In the genomic region with DNA sequence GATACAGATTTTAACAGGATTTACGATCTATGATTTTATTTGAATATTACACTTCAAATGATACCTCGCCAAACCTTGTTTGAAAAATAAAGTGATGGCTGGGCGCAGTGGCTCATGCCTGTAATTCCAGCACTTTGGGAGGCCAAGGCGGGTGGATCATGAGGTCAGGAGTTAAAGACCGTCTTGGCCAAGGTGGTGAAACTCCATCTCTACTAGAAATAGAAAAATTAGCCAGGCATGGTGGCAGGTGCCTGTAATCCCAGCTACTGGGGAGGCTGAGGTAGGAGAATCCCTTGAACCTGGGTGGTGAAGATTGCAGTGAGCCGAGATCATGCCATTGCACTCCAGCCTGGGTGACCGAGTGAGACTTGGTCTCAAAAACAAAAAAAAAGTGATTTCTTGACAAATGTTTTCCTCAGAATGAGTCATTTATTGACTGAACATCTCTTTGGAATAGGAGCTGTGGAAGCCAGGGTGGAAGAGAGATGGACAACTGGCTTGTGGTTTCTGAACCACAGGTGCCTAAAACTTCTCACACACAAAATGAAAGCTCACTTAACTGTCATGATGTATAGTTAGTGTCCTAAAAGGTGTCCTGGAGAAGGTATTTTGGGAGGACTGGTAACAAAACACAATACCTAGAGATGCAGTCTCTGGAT, we compare ENCODE assay signal across 2 cellular contexts.
TF ChIP-seq lines count a peak whose summit lies in the region.

No MANE protein-coding gene starts in this region.

TF ChIP-seq in A549, 52 proteins besides CTCF, POLR2A, EP300 and RAD21:
- no peak for TF ChIP-seq ESRRA (IDR thresholded peaks at IDR 0.05; ENCODE audit: borderline replicate concordance, low read length)
- TF ChIP-seq, protein P1, sequence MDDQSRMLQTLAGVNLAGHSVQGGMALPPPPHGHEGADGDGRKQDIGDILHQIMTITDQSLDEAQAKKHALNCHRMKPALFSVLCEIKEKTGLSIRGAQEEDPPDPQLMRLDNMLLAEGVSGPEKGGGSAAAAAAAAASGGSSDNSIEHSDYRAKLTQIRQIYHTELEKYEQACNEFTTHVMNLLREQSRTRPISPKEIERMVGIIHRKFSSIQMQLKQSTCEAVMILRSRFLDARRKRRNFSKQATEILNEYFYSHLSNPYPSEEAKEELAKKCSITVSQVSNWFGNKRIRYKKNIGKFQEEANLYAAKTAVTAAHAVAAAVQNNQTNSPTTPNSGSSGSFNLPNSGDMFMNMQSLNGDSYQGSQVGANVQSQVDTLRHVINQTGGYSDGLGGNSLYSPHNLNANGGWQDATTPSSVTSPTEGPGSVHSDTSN (IDR thresholded peaks at IDR 0.05), result no peak
- no peak for TF ChIP-seq FOSL2 (IDR thresholded peaks at IDR 0.05)
- TF ChIP-seq FOSL2 (CRISPR knock-in tag; IDR thresholded peaks at IDR 0.05), result no peak
- no peak for TF ChIP-seq ZC3H11A (IDR thresholded peaks at IDR 0.05)

TF ChIP-seq in HepG2, 621 proteins besides CTCF, POLR2A, EP300 and RAD21:
- TF ChIP-seq MED1 (CRISPR knock-in tag; IDR thresholded peaks at IDR 0.05) (no peak), FOSL2 (CRISPR knock-in tag; IDR thresholded peaks at IDR 0.05) (peak; percentile 67)
TF ChIP-seq in HepG2: peak in this region for 1.
